9 cellular contexts compared by ENCODE assay signal in the genomic region with DNA sequence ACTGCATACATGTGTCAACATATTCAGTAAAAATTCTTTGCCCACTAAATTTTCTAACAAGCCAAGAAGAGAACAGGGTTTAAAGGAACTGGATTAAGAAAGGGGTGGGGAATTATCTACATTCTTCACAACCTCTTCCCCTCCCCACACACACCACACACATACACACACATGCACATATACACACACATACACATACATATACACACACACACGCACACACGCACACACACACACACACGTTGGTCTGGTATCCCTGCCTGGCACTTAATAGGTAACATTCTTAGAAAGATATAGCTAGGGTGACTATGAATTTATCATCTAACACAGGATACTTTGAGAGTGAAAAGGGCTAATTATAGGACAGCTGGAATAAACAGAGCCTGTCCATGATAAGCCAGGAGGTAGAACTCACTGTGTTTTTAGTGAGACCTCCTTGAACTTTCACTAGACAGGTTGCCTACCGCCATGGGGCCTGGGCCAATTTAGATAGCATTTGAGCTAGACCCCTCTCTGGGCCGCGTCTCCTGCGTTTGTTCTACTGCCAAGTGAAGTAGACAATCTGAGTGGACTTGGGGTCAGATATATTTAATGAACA. TPM values are rescaled to one million over a fixed set of nuclear protein-coding genes. Genes with fewer than 3 reads are reported as not detected.
DNase-seq lines count a peak whose midpoint lies in the region; ATAC-seq and TF ChIP-seq lines count a peak whose summit lies in the region.
"Had no signal": no experiment of that assay in that cellular context is flagged by ENCODE, and none has a peak within 500 bp of the region (broad histone marks: within the 10 kb centered on the region; RNA-seq: fewer than 3 reads in every experiment).

No MANE protein-coding gene starts in this region.

- no peak for DNase-seq in SK-N-SH
- DNase-seq in left kidney (ENCODE audit: low read depth, low spot score): peak; percentile 61
- no peak for DNase-seq in transverse colon
- no peak for DNase-seq in SKM-1 (lab: John Stamatoyannopoulos, UW; ENCODE audit: unreplicated experiment)
- no peak for DNase-seq in RPMI8226
- no peak for DNase-seq in NK-92 (lab: John Stamatoyannopoulos, UW; ENCODE audit: unreplicated experiment)
- DNase-seq: activated naive CD8-positive, alpha-beta T cell treated with anti-CD3 and anti-CD28 coated beads, Interleukin-2, amount 50 U/mL, for 24 hours had no signal

- no peak for ATAC-seq in SK-N-SH treated with all-trans-retinoic acid at 6 μM for 48 hours
- ATAC-seq: activated naive CD8-positive, alpha-beta T cell treated with anti-CD3 and anti-CD28 coated beads, Interleukin-2, amount 50 U/mL, for 24 hours had no signal

- H3K79me2 ChIP-seq in SK-N-SH (ENCODE audit: insufficient read depth) (peaks cover 35% of the 10 kb centered on the region), SU-DHL-6 (ENCODE audit: insufficient read depth, low read length) (peaks cover 33% of the 10 kb centered on the region)

- H3K4me3 ChIP-seq in SK-N-SH (ENCODE audit: low read depth in 2 of 2, low read length in 1 of 2) (no peak overlapping the region), SU-DHL-6 (ENCODE audit: insufficient read depth, low read length, poor library complexity, severe bottlenecking) (no peak overlapping the region), transverse colon (peak overlapping the region in 2 of 4 donors; percentile 55 to 90)

- H4K20me1 ChIP-seq in SK-N-SH (ENCODE audit: insufficient read depth) (no peaks in the 10 kb centered on the region), SU-DHL-6 (ENCODE audit: low read depth, low read length) (no peaks in the 10 kb centered on the region)

- peak overlapping the region; percentile 97 for H2AFZ ChIP-seq in SK-N-SH (ENCODE audit: low read depth)
- H2AFZ ChIP-seq in SU-DHL-6 (ENCODE audit: low read depth, low read length, severe bottlenecking): peak overlapping the region; percentile 95

- H3K9me3 ChIP-seq in SK-N-SH (no peaks in the 10 kb centered on the region), SU-DHL-6 (ENCODE audit: insufficient read depth, low read length) (no peaks in the 10 kb centered on the region), transverse colon (no peaks in the 10 kb centered on the region)

- H3K4me2 ChIP-seq in SK-N-SH (no peak overlapping the region), SU-DHL-6 (ENCODE audit: low read depth, low read length, poor library complexity, severe bottlenecking) (peak overlapping the region; percentile 99)

- TF ChIP-seq EP300 in SK-N-SH (IDR thresholded peaks at IDR 0.05; ENCODE audit: borderline replicate concordance in 1 of 2, low read depth in 1 of 2, low read length in 1 of 2) (no peak), transverse colon (IDR thresholded peaks at IDR 0.05; ENCODE audit: low read depth) (no peak)

- POLR2A ChIA-PET in SK-N-SH (lab: Yijun Ruan, JAX): interaction anchor here (0.8 kb wide), 1 partner anchor 65 kb away, joined by 4 read pairs; a partner anchor contains a TSS

- 80% methylated on average over 7 of the region's 7 CpGs for WGBS in SK-N-SH (ENCODE audit: low lambda C conversion rate)
- WGBS in transverse colon (ENCODE audit: low coverage in 1 of 2), 2 donors: 54 to 78% methylated on average over 5 to 7 of the region's 7 CpGs

- CTCF ChIA-PET in SK-N-SH (lab: Yijun Ruan, JAX): no interaction called here

- H3K9ac ChIP-seq in SK-N-SH (no peak overlapping the region), SU-DHL-6 (ENCODE audit: low read length) (peak overlapping the region; percentile 55; the same call in 1 of the 2 replicates)

- H3K9me2 ChIP-seq in SK-N-SH (no peaks in the 10 kb centered on the region), SU-DHL-6 (replicated peaks; ENCODE audit: insufficient read depth, low read length) (no peaks in the 10 kb centered on the region)

- no peaks in the 10 kb centered on the region for H3K36me3 ChIP-seq in SK-N-SH (replicated peaks in 1 of 2; ENCODE audit: control insufficient read depth in 1 of 2, insufficient read depth in 2 of 2, low read length in 1 of 2)
- H3K36me3 ChIP-seq in SU-DHL-6 (ENCODE audit: low read length): peaks cover 7% of the 10 kb centered on the region; the same call in 1 of the 2 replicates
- H3K36me3 ChIP-seq in transverse colon: no peaks in the 10 kb centered on the region

- in situ Hi-C loops in transverse colon (cut with MboI; ENCODE audit: low pct_ligation_motif_present in 1 of 4, low pct_unique_long_range_greater_than_20kb in 1 of 4, low sequenced_read_pairs in 3 of 4): loop anchor here in 2 of 4 donors (5.0 to 10.0 kb wide), 2 partner anchors 65 to 67 kb away; a partner anchor contains a TSS

- no peak for TF ChIP-seq POLR2A in transverse colon (IDR thresholded peaks at IDR 0.05)

- H3K27ac ChIP-seq in SK-N-SH (ENCODE audit: low read depth in 2 of 2, low read length in 1 of 2) (peak overlapping the region in 1 of 2 experiments; percentile 97; a peak in 1 of 4 replicates), SU-DHL-6 (ENCODE audit: low read depth, low read length) (peak overlapping the region; percentile 87; the same call in 1 of the 2 replicates), transverse colon (peak overlapping the region; percentile 90 to 98 (median 94))

- H3K4me1 ChIP-seq in SK-N-SH (ENCODE audit: control insufficient read depth in 1 of 2, insufficient read depth in 2 of 2, low read depth in 1 of 2, low read length in 1 of 2): no peaks in the 10 kb centered on the region; a peak in 3 of 4 replicates
- peaks cover 6 to 36% (median 20%) of the 10 kb centered on the region in 4 donors for H3K4me1 ChIP-seq in transverse colon

- intact Hi-C loops in transverse colon (cut with DNase I; ENCODE audit: low total_unique reads): loop anchor here (10.0 kb wide), 1 partner anchor 65 kb away; a partner anchor contains a TSS

- H3F3A ChIP-seq in SK-N-SH (replicated peaks; ENCODE audit: insufficient read depth): peaks cover 9% of the 10 kb centered on the region
- H3F3A ChIP-seq in SU-DHL-6 (ENCODE audit: insufficient read depth): peaks cover 20% of the 10 kb centered on the region

- no peaks in the 10 kb centered on the region for H3K27me3 ChIP-seq in SK-N-SH (ENCODE audit: insufficient read depth)
- no peaks in the 10 kb centered on the region for H3K27me3 ChIP-seq in SU-DHL-6 (ENCODE audit: low read length)
- H3K27me3 ChIP-seq in transverse colon: no peaks in the 10 kb centered on the region

- TF ChIP-seq RAD21 in SK-N-SH (IDR thresholded peaks at IDR 0.05; ENCODE audit: low read length): no peak

- no peak for TF ChIP-seq CTCF in SK-N-SH (IDR thresholded peaks at IDR 0.05)
- no peak for TF ChIP-seq CTCF in SU-DHL-6 (IDR thresholded peaks at IDR 0.05; ENCODE audit: insufficient read depth, low read length, poor library complexity, severe bottlenecking)
- TF ChIP-seq CTCF in transverse colon (IDR thresholded peaks at IDR 0.05): no peak

TF ChIP-seq in SK-N-SH, 30 proteins besides CTCF, POLR2A, EP300 and RAD21:
- no peak for TF ChIP-seq MXI1 (IDR thresholded peaks at IDR 0.05; ENCODE audit: low read depth, low read length)

TF ChIP-seq in SK-N-SH treated with all-trans-retinoic acid at 6 μM for 48 hours, 23 proteins besides CTCF, POLR2A, EP300 and RAD21 (continues in another document):
- TF ChIP-seq OSR1 (CRISPR knock-in tag; IDR thresholded peaks at IDR 0.05) (no peak), ZFP3 (CRISPR knock-in tag; IDR thresholded peaks at IDR 0.05) (no peak), ZC3H10 (CRISPR knock-in tag; IDR thresholded peaks at IDR 0.05) (no peak), ARNTL (CRISPR knock-in tag; IDR thresholded peaks at IDR 0.05; ENCODE audit: borderline replicate concordance, low read depth) (no peak), ISL1 (CRISPR knock-in tag; IDR thresholded peaks at IDR 0.05) (no peak)
- TF ChIP-seq, protein P1, sequence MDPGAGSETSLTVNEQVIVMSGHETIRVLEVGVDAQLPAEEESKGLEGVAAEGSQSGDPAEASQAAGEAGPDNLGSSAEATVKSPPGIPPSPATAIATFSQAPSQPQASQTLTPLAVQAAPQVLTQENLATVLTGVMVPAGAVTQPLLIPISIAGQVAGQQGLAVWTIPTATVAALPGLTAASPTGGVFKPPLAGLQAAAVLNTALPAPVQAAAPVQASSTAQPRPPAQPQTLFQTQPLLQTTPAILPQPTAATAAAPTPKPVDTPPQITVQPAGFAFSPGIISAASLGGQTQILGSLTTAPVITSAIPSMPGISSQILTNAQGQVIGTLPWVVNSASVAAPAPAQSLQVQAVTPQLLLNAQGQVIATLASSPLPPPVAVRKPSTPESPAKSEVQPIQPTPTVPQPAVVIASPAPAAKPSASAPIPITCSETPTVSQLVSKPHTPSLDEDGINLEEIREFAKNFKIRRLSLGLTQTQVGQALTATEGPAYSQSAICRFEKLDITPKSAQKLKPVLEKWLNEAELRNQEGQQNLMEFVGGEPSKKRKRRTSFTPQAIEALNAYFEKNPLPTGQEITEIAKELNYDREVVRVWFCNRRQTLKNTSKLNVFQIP (CRISPR knock-in tag; IDR thresholded peaks at IDR 0.05; ENCODE audit: borderline replicate concordance, low read depth): no peak
- TF ChIP-seq, protein P2, sequence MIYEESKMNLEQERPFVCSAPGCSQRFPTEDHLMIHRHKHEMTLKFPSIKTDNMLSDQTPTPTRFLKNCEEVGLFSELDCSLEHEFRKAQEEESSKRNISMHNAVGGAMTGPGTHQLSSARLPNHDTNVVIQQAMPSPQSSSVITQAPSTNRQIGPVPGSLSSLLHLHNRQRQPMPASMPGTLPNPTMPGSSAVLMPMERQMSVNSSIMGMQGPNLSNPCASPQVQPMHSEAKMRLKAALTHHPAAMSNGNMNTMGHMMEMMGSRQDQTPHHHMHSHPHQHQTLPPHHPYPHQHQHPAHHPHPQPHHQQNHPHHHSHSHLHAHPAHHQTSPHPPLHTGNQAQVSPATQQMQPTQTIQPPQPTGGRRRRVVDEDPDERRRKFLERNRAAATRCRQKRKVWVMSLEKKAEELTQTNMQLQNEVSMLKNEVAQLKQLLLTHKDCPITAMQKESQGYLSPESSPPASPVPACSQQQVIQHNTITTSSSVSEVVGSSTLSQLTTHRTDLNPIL (CRISPR knock-in tag; IDR thresholded peaks at IDR 0.05; ENCODE audit: low read depth): no peak

RNA-seq across cellular contexts. Expression of a gene that starts 33.1 kb away (rescaled TPM):
- 21.8 and 30.2 TPM in 2 replicates for polyA plus RNA-seq in SK-N-SH (2012; rRNA removed)
- polyA plus RNA-seq in SK-N-SH (2012; cell fraction: cytosol; rRNA removed): 18.6 and 19.0 TPM in 2 replicates
- 47.6 and 58.4 TPM in 2 replicates for polyA plus RNA-seq in SK-N-SH (2012; cell fraction: nucleus; rRNA removed)
- 100 to 1,000 TPM in 1 of 4 donors, 10 to 100 TPM in 3; 40.3 to 148 (median 62.2) TPM for total RNA-seq in transverse colon
